ENCODE assay signal across 1 cellular context in genomic region chr12:62227091-62227490, GRCh38.
A peak's percentile ranks its signal among the peaks of the same experiment; 100 is the strongest.
TF ChIP-seq lines count a peak whose summit lies in the region.

No MANE protein-coding gene starts in this region.

TF ChIP-seq in K562, 482 proteins besides CTCF, POLR2A, EP300 and RAD21 (continued from another document):
- TF ChIP-seq PBX2 (CRISPR knock-in tag; IDR thresholded peaks at IDR 0.05; ENCODE audit: low read depth) = no peak
- peak; percentile 61 for TF ChIP-seq PBX2 (tag; conservative IDR thresholded peaks at IDR 0.05; ENCODE audit: low read depth)
- no peak for TF ChIP-seq ZBTB33 (CRISPR knock-in tag; IDR thresholded peaks at IDR 0.05)
- TF ChIP-seq ZKSCAN1 (IDR thresholded peaks at IDR 0.05; ENCODE audit: low read depth, low read length) = peak; percentile 95
- peak; percentile 36; the same call in 1 of the 2 replicates for TF ChIP-seq ARID1B (IDR thresholded peaks at IDR 0.05)
- no peak for TF ChIP-seq CXXC5 (CRISPR knock-in tag; IDR thresholded peaks at IDR 0.05)
- TF ChIP-seq ZNF174 (CRISPR knock-in tag; IDR thresholded peaks at IDR 0.05) = no peak
- TF ChIP-seq TGIF2 (CRISPR knock-in tag; IDR thresholded peaks at IDR 0.05) = no peak
- no peak for TF ChIP-seq JUND (IDR thresholded peaks at IDR 0.05; ENCODE audit: borderline replicate concordance, low read depth, low read length)
- no peak for TF ChIP-seq JUND (tag; IDR thresholded peaks at IDR 0.05; ENCODE audit: borderline replicate concordance, low read depth, low read length)
- TF ChIP-seq SMARCC2 (IDR thresholded peaks at IDR 0.05; ENCODE audit: low read depth) = no peak
- TF ChIP-seq BDP1 (IDR thresholded peaks at IDR 0.05; ENCODE audit: insufficient read depth, insufficient read length) = no peak
- no peak for TF ChIP-seq HBP1 (CRISPR knock-in tag; IDR thresholded peaks at IDR 0.05)
- no peak for TF ChIP-seq POLR2AphosphoS2 (IDR thresholded peaks at IDR 0.05; ENCODE audit: low read length)
- TF ChIP-seq ZNF445 (CRISPR knock-in tag; IDR thresholded peaks at IDR 0.05; ENCODE audit: low read depth) = no peak
- no peak for TF ChIP-seq RREB1 (CRISPR knock-in tag; IDR thresholded peaks at IDR 0.05)
- TF ChIP-seq ZNF140 (CRISPR knock-in tag; IDR thresholded peaks at IDR 0.05) = no peak
- TF ChIP-seq TEAD4 (IDR thresholded peaks at IDR 0.05; ENCODE audit: low read length) = no peak
- no peak for TF ChIP-seq TEAD4 (CRISPR knock-in tag; IDR thresholded peaks at IDR 0.05; ENCODE audit: borderline replicate concordance)
- TF ChIP-seq L3MBTL2 (IDR thresholded peaks at IDR 0.05) = no peak
- TF ChIP-seq ZBTB26 (CRISPR knock-in tag; IDR thresholded peaks at IDR 0.05) = no peak
- TF ChIP-seq ATF3 (IDR thresholded peaks at IDR 0.05) = no peak
- TF ChIP-seq ATF3 (CRISPR knock-in tag; conservative IDR thresholded peaks at IDR 0.05) = no peak
- TF ChIP-seq PKNOX1 (IDR thresholded peaks at IDR 0.05) = peak; percentile 55
- TF ChIP-seq STAT5B (CRISPR knock-in tag; IDR thresholded peaks at IDR 0.05) = no peak
- TF ChIP-seq NCOR1 (IDR thresholded peaks at IDR 0.05) = no peak
- TF ChIP-seq ETV6 (IDR thresholded peaks at IDR 0.05; ENCODE audit: borderline replicate concordance in 1 of 2, low read depth in 2 of 2, low read length in 1 of 2) = no peak
- TF ChIP-seq ETV6 (CRISPR knock-in tag; IDR thresholded peaks at IDR 0.05; ENCODE audit: borderline replicate concordance) = no peak
- peak; percentile 83 for TF ChIP-seq MEIS2 (IDR thresholded peaks at IDR 0.05; ENCODE audit: partially characterized antibody)
- TF ChIP-seq FOSL1 (tag; conservative IDR thresholded peaks at IDR 0.05) = no peak
- TF ChIP-seq JUN (IDR thresholded peaks at IDR 0.05; ENCODE audit: borderline replicate concordance, low read depth, low read length) = no peak
- TF ChIP-seq JUN (CRISPR knock-in tag; IDR thresholded peaks at IDR 0.05; ENCODE audit: borderline replicate concordance) = no peak
- TF ChIP-seq FOXO4 (CRISPR knock-in tag; IDR thresholded peaks at IDR 0.05) = no peak
- no peak for TF ChIP-seq UBTF (IDR thresholded peaks at IDR 0.05; ENCODE audit: borderline replicate concordance in 1 of 2, low read depth in 2 of 2, low read length in 2 of 2)
- no peak for TF ChIP-seq DIDO1 (tag; IDR thresholded peaks at IDR 0.05; ENCODE audit: low read depth)
- no peak for TF ChIP-seq ARID3B (CRISPR knock-in tag; IDR thresholded peaks at IDR 0.05; ENCODE audit: borderline replicate concordance)
